Comparison of ENCODE assay signal across 10 cellular contexts in the genomic region with DNA sequence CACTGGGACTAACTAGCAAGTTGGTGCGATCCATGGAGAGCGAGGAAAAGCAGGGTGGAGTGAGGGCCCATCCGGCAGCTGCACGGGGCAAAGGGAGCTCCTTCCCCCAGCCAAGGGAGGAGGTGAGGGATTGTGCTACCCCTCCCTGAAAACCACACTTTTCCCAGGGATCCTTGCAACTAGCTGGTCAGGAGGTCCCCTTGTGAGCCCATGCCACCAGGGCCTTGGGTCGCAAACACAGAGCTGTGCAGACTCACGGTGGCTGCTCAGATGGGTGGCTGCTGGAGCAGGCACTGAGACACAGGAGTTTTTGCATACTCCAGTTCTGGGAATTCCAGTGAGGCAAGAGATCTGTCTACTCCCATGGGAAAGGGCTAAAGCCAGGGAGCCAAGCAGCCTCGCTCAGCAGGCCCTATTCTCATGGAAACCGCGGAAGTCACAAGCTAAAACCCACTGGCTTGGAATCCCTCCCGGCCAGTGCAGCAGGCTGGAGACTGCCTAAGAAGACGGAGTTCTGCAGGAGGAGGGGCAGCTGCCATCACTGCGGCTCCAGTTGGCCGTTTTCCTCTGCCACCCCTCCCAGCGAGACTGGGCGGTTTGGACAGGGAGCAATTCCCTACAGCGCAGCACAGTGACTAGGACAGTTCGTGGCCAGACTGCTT. TPM values are rescaled to one million over a fixed set of nuclear protein-coding genes. Genes with fewer than 3 reads are reported as not detected.
DNase-seq lines count a peak whose midpoint lies in the region; ATAC-seq and TF ChIP-seq lines count a peak whose summit lies in the region.
"Had no signal": no experiment of that assay in that cellular context is flagged by ENCODE, and none has a peak within 500 bp of the region (broad histone marks: within the 10 kb centered on the region; RNA-seq: fewer than 3 reads in every experiment).

No MANE protein-coding gene starts in this region.

- DNase-seq in GM04503 (ENCODE audit: low read depth) (peak; percentile 15), adrenal gland (peak in 6 of 7 donors; percentile 18 to 66 (median 32)), left cardiac atrium (peak; percentile 54), putamen (ENCODE audit: low spot score) (peak; percentile 66)
- DNase-seq in NK-92 treated with Interleukin-12 subunit alpha and Interleukin-12 subunit beta, amount 100 ng/mL, for 24 hours (lab: John Stamatoyannopoulos, UW): no peak
- no peak for DNase-seq in activated CD4-positive, alpha-beta T cell treated with anti-CD3 and anti-CD28 coated beads for 1 hour

- peak overlapping the region in 1 of 5 donors; percentile 40 for H3K27ac ChIP-seq in adrenal gland

- ATAC-seq in left cardiac atrium: peak; percentile 95 to 96
- ATAC-seq in GM19467 (IDR thresholded peaks at IDR 0.05; ENCODE audit: unreplicated experiment): no peak
- ATAC-seq in HG03457 (IDR thresholded peaks at IDR 0.05; ENCODE audit: unreplicated experiment): no peak

- TF ChIP-seq CTCF in adrenal gland (IDR thresholded peaks at IDR 0.05): no peak

- H3K4me1 ChIP-seq in adrenal gland (replicated peaks in 1 of 2): no peaks in the 10 kb centered on the region

- H3K27me3 ChIP-seq in adrenal gland: no peaks in the 10 kb centered on the region

- no peak overlapping the region for H3K4me3 ChIP-seq in adrenal gland

- WGBS in adrenal gland, 4 donors: 49 to 66% (median 56%) methylated on average over 7 to 17 of the region's 17 CpGs

- no peak for TF ChIP-seq POLR2A in adrenal gland (IDR thresholded peaks at IDR 0.05)

- no peaks in the 10 kb centered on the region for H3K36me3 ChIP-seq in adrenal gland (replicated peaks in 1 of 2)

- H3K9me3 ChIP-seq in adrenal gland (replicated peaks in 1 of 3): no peaks in the 10 kb centered on the region

- intact Hi-C loops in adrenal gland (cut with DNase I): no loop called here
- intact Hi-C loops in left cardiac atrium (cut with DNase I): no loop called here

RNA-seq across cellular contexts. Expression of gene ZNF705A, which starts 10.9 kb away (rescaled TPM):
- total RNA-seq in adrenal gland: not detected
- not detected for polyA plus RNA-seq in adrenal gland
- not detected for total RNA-seq in left cardiac atrium
- total RNA-seq: endothelial cell of umbilical vein; T-helper 2 cell treated with Interferon-gamma antibody and Interleukin-4, amounts not matched to agents 100 ng/mL and 5 ng/mL, for 36 hours had no signal
- polyA plus RNA-seq: endothelial cell of umbilical vein had no signal

RNA-seq across cellular contexts. Expression of gene CLEC4A, which starts 22.5 kb away (rescaled TPM):
- total RNA-seq in adrenal gland (1 to 10 TPM in 7 of 8 donors, not detected in 1; 1.0 to 8.4 (median 1.8) TPM), left cardiac atrium (1 to 10 TPM; 1.0 to 1.7 TPM)
- 1 to 10 TPM in 2 of 3 donors, under 1 TPM in 1; 0.24 to 3.7 (median 2.1) TPM for polyA plus RNA-seq in adrenal gland

Comparison
In these comparisons a context has a peak if more than half of its experiments do, and no peak if none do; other contexts are left out.
1. DNase-seq: peak in GM04503 (single experiment), adrenal gland (6 of 7), left cardiac atrium (single experiment) and putamen (single experiment); none in NK-92 treated with Interleukin-12 subunit alpha and Interleukin-12 subunit beta, amount 100 ng/mL, for 24 hours (single experiment) and activated CD4-positive, alpha-beta T cell treated with anti-CD3 and anti-CD28 coated beads for 1 hour (single experiment).
2. ATAC-seq: peak in left cardiac atrium (2 of 2); none in GM19467 (single experiment) and HG03457 (single experiment).